32 cellular contexts compared by ENCODE assay signal in genomic region chr3:124942613-124943012, GRCh38. TPM values are rescaled to one million over a fixed set of nuclear protein-coding genes. Genes with fewer than 3 reads are reported as not detected.
"Had no signal": no experiment of that assay in that cellular context is flagged by ENCODE, and none has a peak within 500 bp of the region (broad histone marks: within the 10 kb centered on the region; RNA-seq: fewer than 3 reads in every experiment).

No MANE protein-coding gene starts in this region.

- H3K36me3 ChIP-seq: left lung, lower lobe of right lung, pancreas, prostate gland, stomach, thyroid gland, transverse colon, upper lobe of left lung, vagina had no signal

- H3K9me3 ChIP-seq: left lung, lower lobe of right lung, pancreas, prostate gland, stomach, testis, thyroid gland, transverse colon, upper lobe of left lung, vagina had no signal

- DNase-seq: immature natural killer cell; kidney; left colon; left lung; lower lobe of right lung; mammary epithelial cell; mesenchymal stem cell; naive thymus-derived CD8-positive, alpha-beta T cell; nucleus accumbens; pancreas; posterior cingulate gyrus; retina; right cardiac atrium; stimulated activated CD4-positive, alpha-beta T cell treated with anti-CD3 and anti-CD28 coated beads, Interleukin-12 subunit alpha, Interleukin-12 subunit beta, amount 100 ng/mL, for 4 hours; stimulated activated CD4-positive, alpha-beta T cell treated with anti-CD3 and anti-CD28 coated beads, Interleukin-15, amount 100 ng/mL, for 24 hours; stimulated activated CD4-positive, alpha-beta T cell treated with anti-CD3 and anti-CD28 coated beads, Interleukin-2, amount 100 ng/mL, for 24 hours; stimulated activated CD4-positive, alpha-beta T cell treated with anti-CD3 and anti-CD28 coated beads, Interleukin-4, amount 100 ng/mL, for 1 hour; stimulated activated naive B cell treated with anti-CD40 and anti-IgM and Interleukin-4, amounts not matched to agents 10 μg/mL and 1 μg/mL and 100 μg/mL, for 72 hours; stimulated activated naive CD8-positive, alpha-beta T cell treated with anti-CD3 and anti-CD28 coated beads, Interleukin-15, Interleukin-2, amounts not matched to agents 100 U/mL and 50 U/mL, for 24 hours; stomach; testis; thyroid gland; transverse colon; upper lobe of left lung had no signal

- H3K4me1 ChIP-seq: left lung, lower lobe of right lung, pancreas, prostate gland, stomach, testis, thyroid gland, transverse colon, upper lobe of left lung, vagina had no signal

- H3K27me3 ChIP-seq: left lung, pancreas, stomach, testis, thyroid gland, transverse colon, upper lobe of left lung, vagina had no signal

- H3K27ac ChIP-seq: left lung, lower lobe of right lung, pancreas, prostate gland, skin epidermis, stomach, testis, thyroid gland, transverse colon, upper lobe of left lung, vagina had no signal

- FAIRE-seq: islet of Langerhans, kidney, pancreas had no signal

- ATAC-seq: left colon; left lung; lower lobe of right lung; naive thymus-derived CD8-positive, alpha-beta T cell; pancreas; right cardiac atrium; sciatic nerve; stimulated activated naive B cell treated with anti-CD40 and anti-IgM and Interleukin-4, amounts not matched to agents 10 μg/mL and 1 μg/mL and 100 μg/mL, for 72 hours; stimulated activated naive CD8-positive, alpha-beta T cell treated with anti-CD3 and anti-CD28 coated beads, Interleukin-15, Interleukin-2, amounts not matched to agents 100 U/mL and 50 U/mL, for 24 hours had no signal

- H3K4me3 ChIP-seq: left lung, lower lobe of right lung, pancreas, prostate gland, skin epidermis, stomach, testis, thyroid gland, transverse colon, upper lobe of left lung, vagina had no signal

RNA-seq across cellular contexts. Expression of gene MUC13, which starts 8.1 kb away (rescaled TPM):
- total RNA-seq: mammary epithelial cell; naive thymus-derived CD8-positive, alpha-beta T cell; neural crest cell; osteoblast; right cardiac atrium; sciatic nerve; thyroid gland; urinary bladder; vagina had no signal
- polyA plus RNA-seq: immature natural killer cell; mammary epithelial cell; naive thymus-derived CD8-positive, alpha-beta T cell; urinary bladder had no signal
